Comparison of ENCODE assay signal across 16 cellular contexts in the genomic region with DNA sequence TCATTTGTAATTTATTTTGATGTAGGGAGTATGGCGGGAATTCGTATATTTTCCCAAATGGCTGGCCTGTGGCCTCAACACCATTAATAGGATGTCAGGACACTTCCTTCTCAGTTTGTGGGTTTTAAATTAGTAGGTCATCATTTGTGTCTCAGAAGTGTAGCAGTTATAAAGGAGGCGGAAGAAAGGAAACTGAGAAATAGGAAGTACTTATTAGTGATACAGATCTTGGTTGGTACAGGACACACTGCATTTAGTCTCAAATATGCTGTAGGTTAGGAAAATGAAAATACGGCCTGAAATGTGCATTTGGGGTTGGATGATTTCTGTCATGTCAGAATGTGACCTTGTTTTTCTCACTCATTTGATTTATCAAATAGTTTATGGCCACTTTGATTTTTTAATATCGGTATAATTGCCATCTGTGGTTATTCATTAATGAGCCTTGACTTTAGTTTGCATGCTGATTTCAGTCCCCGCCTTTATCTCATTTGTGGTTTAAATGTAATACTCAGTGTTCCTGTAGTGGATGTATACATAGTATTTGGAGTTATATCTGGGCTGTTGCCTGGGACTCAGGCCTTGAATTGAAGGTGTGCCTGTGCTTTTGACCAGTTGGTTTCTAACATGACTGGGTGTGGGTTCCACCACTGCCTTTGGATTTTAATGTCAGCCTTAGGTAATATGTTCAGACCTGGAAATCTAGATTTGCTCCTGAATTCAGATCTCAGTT. TPM values are rescaled to one million over a fixed set of nuclear protein-coding genes. Genes with fewer than 3 reads are reported as not detected.
DNase-seq lines count a peak whose midpoint lies in the region; ATAC-seq and TF ChIP-seq lines count a peak whose summit lies in the region.
"Had no signal": no experiment of that assay in that cellular context is flagged by ENCODE, and none has a peak within 500 bp of the region (broad histone marks: within the 10 kb centered on the region; RNA-seq: fewer than 3 reads in every experiment).

No MANE protein-coding gene starts in this region.

- DNase-seq in natural killer cell treated with Interleukin-12 subunit alpha and Interleukin-12 subunit beta and Interleukin-15 and Interleukin-18, amount 100 ng/mL, for 72 hours (ENCODE audit: low spot score) = no peak
- DNase-seq in natural killer cell (no peak), stomach (no peak), HEK293T (ENCODE audit: extremely low spot score) (no peak), CD14-positive monocyte (ENCODE audit: low spot score) (no peak)
- no peak for DNase-seq in activated CD8-positive, alpha-beta T cell treated with anti-CD3 and anti-CD28 coated beads, Interleukin-2, amount 10 ng/mL, durations not matched to agents 7 days and 5 days
- DNase-seq: ACHN, foreskin melanocyte, GOT3, NCI-H1092, NCI-H446 treated with DMSO at 0.1 percent for 48 hours, Peyer's patch had no signal

- no peak overlapping the region for H3K4me3 ChIP-seq in stomach
- H3K4me3 ChIP-seq: Peyer's patch had no signal

- H3K9me3 Mint-ChIP-seq in natural killer cell treated with Interleukin-12 subunit alpha and Interleukin-12 subunit beta and Interleukin-15 and Interleukin-18, amount 100 ng/mL, for 72 hours = no peaks in the 10 kb centered on the region
- no peaks in the 10 kb centered on the region for H3K9me3 Mint-ChIP-seq in natural killer cell
- no peaks in the 10 kb centered on the region for H3K9me3 Mint-ChIP-seq in activated CD8-positive, alpha-beta T cell treated with anti-CD3 and anti-CD28 coated beads, Interleukin-2, amount 10 ng/mL, durations not matched to agents 7 days and 5 days (ENCODE audit: insufficient read depth)
- no peaks in the 10 kb centered on the region for H3K9me3 Mint-ChIP-seq in CD14-positive monocyte
- H3K9me3 Mint-ChIP-seq: brain, type B pancreatic cell had no signal

- peak overlapping the region in 4 of 5 donors; percentile 42 to 70 (median 54) for H3K27ac ChIP-seq in stomach

- peak overlapping the region; percentile 19 to 45 for H3K27ac Mint-ChIP-seq in natural killer cell treated with Interleukin-12 subunit alpha and Interleukin-12 subunit beta and Interleukin-15 and Interleukin-18, amount 100 ng/mL, for 72 hours
- H3K27ac Mint-ChIP-seq in natural killer cell = peak overlapping the region in 1 of 2 donors; percentile 13
- H3K27ac Mint-ChIP-seq in activated CD8-positive, alpha-beta T cell treated with anti-CD3 and anti-CD28 coated beads, Interleukin-2, amount 10 ng/mL, durations not matched to agents 7 days and 5 days = peak overlapping the region; percentile 35
- peak overlapping the region in 3 of 7 donors; percentile 1 to 70 (median 10) for H3K27ac Mint-ChIP-seq in CD14-positive monocyte
- H3K27ac Mint-ChIP-seq: brain, type B pancreatic cell had no signal

- no peaks in the 10 kb centered on the region for H3K27me3 ChIP-seq in stomach
- H3K27me3 ChIP-seq: Peyer's patch had no signal

- H3K4me1 Mint-ChIP-seq in natural killer cell treated with Interleukin-12 subunit alpha and Interleukin-12 subunit beta and Interleukin-15 and Interleukin-18, amount 100 ng/mL, for 72 hours (ENCODE audit: low read depth in 2 of 2) = peaks cover 11 to 38% of the 10 kb centered on the region in 2 donors
- H3K4me1 Mint-ChIP-seq in natural killer cell (peaks cover 24 to 28% of the 10 kb centered on the region in 2 donors), CD14-positive monocyte (peaks cover 9% of the 10 kb centered on the region)
- H3K4me1 Mint-ChIP-seq in activated CD8-positive, alpha-beta T cell treated with anti-CD3 and anti-CD28 coated beads, Interleukin-2, amount 10 ng/mL, durations not matched to agents 7 days and 5 days (ENCODE audit: low read depth) = peaks cover 9% of the 10 kb centered on the region
- H3K4me1 Mint-ChIP-seq: brain had no signal

- no peak overlapping the region for H3K4me3 Mint-ChIP-seq in natural killer cell treated with Interleukin-12 subunit alpha and Interleukin-12 subunit beta and Interleukin-15 and Interleukin-18, amount 100 ng/mL, for 72 hours
- no peak overlapping the region for H3K4me3 Mint-ChIP-seq in natural killer cell
- no peak overlapping the region for H3K4me3 Mint-ChIP-seq in activated CD8-positive, alpha-beta T cell treated with anti-CD3 and anti-CD28 coated beads, Interleukin-2, amount 10 ng/mL, durations not matched to agents 7 days and 5 days
- no peak overlapping the region for H3K4me3 Mint-ChIP-seq in CD14-positive monocyte
- H3K4me3 Mint-ChIP-seq: brain, type B pancreatic cell had no signal

- peaks cover 53% of the 10 kb centered on the region for H3K36me3 Mint-ChIP-seq in natural killer cell treated with Interleukin-12 subunit alpha and Interleukin-12 subunit beta and Interleukin-15 and Interleukin-18, amount 100 ng/mL, for 72 hours
- H3K36me3 Mint-ChIP-seq in natural killer cell = peaks cover 26% of the 10 kb centered on the region
- peaks cover 77% of the 10 kb centered on the region for H3K36me3 Mint-ChIP-seq in activated CD8-positive, alpha-beta T cell treated with anti-CD3 and anti-CD28 coated beads, Interleukin-2, amount 10 ng/mL, durations not matched to agents 7 days and 5 days (ENCODE audit: low read depth)
- peaks cover 70 to 81% of the 10 kb centered on the region in 2 donors for H3K36me3 Mint-ChIP-seq in CD14-positive monocyte

- H3K36me3 ChIP-seq in stomach = peaks cover 19 to 77% (median 73%) of the 10 kb centered on the region in 4 donors

- H3K27me3 Mint-ChIP-seq in natural killer cell treated with Interleukin-12 subunit alpha and Interleukin-12 subunit beta and Interleukin-15 and Interleukin-18, amount 100 ng/mL, for 72 hours = no peaks in the 10 kb centered on the region
- H3K27me3 Mint-ChIP-seq in natural killer cell (ENCODE audit: low read depth in 2 of 2) (no peaks in the 10 kb centered on the region), CD14-positive monocyte (ENCODE audit: low read depth in 3 of 3) (no peaks in the 10 kb centered on the region)
- H3K27me3 Mint-ChIP-seq in activated CD8-positive, alpha-beta T cell treated with anti-CD3 and anti-CD28 coated beads, Interleukin-2, amount 10 ng/mL, durations not matched to agents 7 days and 5 days (ENCODE audit: low read depth) = no peaks in the 10 kb centered on the region
- H3K27me3 Mint-ChIP-seq: type B pancreatic cell had no signal

- intact Hi-C loops in natural killer cell (cut with micrococcal nuclease) (no loop called here), stomach (cut with DNase I; ENCODE audit: low total_unique reads) (no loop called here), CD14-positive monocyte (cut with micrococcal nuclease) (no loop called here)

- TF ChIP-seq CTCF in natural killer cell (IDR thresholded peaks at IDR 0.05) = no peak
- TF ChIP-seq CTCF in stomach (IDR thresholded peaks at IDR 0.05) = no peak
- no peak for TF ChIP-seq CTCF in CD14-positive monocyte (IDR thresholded peaks at IDR 0.05)

- WGBS in stomach, 5 donors = 48 to 62% (median 57%) methylated on average over 6 of the region's 6 CpGs

- POLR2A ChIA-PET in activated CD8-positive, alpha-beta T cell treated with anti-CD3 and anti-CD28 coated beads, Interleukin-2, amount 10 ng/mL, durations not matched to agents 7 days and 5 days (lab: Charles Lee) = no interaction called here
- POLR2A ChIA-PET in HEK293T (lab: Yijun Ruan, JAX) = no interaction called here

- no peaks in the 10 kb centered on the region for H3K9me3 ChIP-seq in stomach
- H3K9me3 ChIP-seq: Peyer's patch had no signal

- H3K4me1 ChIP-seq in stomach = peaks cover 0 to 20% (median 14%) of the 10 kb centered on the region in 4 donors

- CTCF ChIA-PET in activated CD8-positive, alpha-beta T cell treated with anti-CD3 and anti-CD28 coated beads, Interleukin-2, amount 10 ng/mL, durations not matched to agents 7 days and 5 days (lab: Charles Lee) = no interaction called here
- CTCF ChIA-PET in HEK293T (lab: Yijun Ruan, JAX) = no interaction called here

- TF ChIP-seq EP300 in stomach (IDR thresholded peaks at IDR 0.05) = no peak

- ATAC-seq in natural killer cell treated with Interleukin-12 subunit alpha and Interleukin-12 subunit beta and Interleukin-15 and Interleukin-18, amount 100 ng/mL, for 72 hours = no peak
- ATAC-seq in natural killer cell (no peak), HG03457 (IDR thresholded peaks at IDR 0.05; ENCODE audit: unreplicated experiment) (peak; percentile 46), HG03342 (IDR thresholded peaks at IDR 0.05; ENCODE audit: unreplicated experiment) (no peak)
- no peak for ATAC-seq in activated CD8-positive, alpha-beta T cell treated with anti-CD3 and anti-CD28 coated beads, Interleukin-2, amount 10 ng/mL, durations not matched to agents 7 days and 5 days

- TF ChIP-seq POLR2A in stomach (IDR thresholded peaks at IDR 0.05) = no peak

TF ChIP-seq in HEK293T, 16 proteins besides CTCF, POLR2A, EP300 and RAD21:
- TF ChIP-seq LEF1 (IDR thresholded peaks at IDR 0.05; ENCODE audit: borderline replicate concordance) = no peak
- TF ChIP-seq, protein P1, sequence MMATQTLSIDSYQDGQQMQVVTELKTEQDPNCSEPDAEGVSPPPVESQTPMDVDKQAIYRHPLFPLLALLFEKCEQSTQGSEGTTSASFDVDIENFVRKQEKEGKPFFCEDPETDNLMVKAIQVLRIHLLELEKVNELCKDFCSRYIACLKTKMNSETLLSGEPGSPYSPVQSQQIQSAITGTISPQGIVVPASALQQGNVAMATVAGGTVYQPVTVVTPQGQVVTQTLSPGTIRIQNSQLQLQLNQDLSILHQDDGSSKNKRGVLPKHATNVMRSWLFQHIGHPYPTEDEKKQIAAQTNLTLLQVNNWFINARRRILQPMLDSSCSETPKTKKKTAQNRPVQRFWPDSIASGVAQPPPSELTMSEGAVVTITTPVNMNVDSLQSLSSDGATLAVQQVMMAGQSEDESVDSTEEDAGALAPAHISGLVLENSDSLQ (IDR thresholded peaks at IDR 0.05) = no peak
- no peak for TF ChIP-seq SP1 (IDR thresholded peaks at IDR 0.05)
- no peak for TF ChIP-seq NFRKB (IDR thresholded peaks at IDR 0.05)
- no peak for TF ChIP-seq HDGF (IDR thresholded peaks at IDR 0.05; ENCODE audit: borderline replicate concordance)
- TF ChIP-seq CTBP1 (IDR thresholded peaks at IDR 0.05; ENCODE audit: borderline replicate concordance) = no peak
- no peak for TF ChIP-seq FOXA1 (IDR thresholded peaks at IDR 0.05)
- no peak for TF ChIP-seq ZNF384 (IDR thresholded peaks at IDR 0.05)
- TF ChIP-seq SUZ12 (IDR thresholded peaks at IDR 0.05) = no peak

RNA-seq across cellular contexts. Expression of gene ZCCHC2, which starts 31.4 kb away (rescaled TPM):
- total RNA-seq in natural killer cell treated with Interleukin-12 subunit alpha and Interleukin-12 subunit beta and Interleukin-15 and Interleukin-18, amount 100 ng/mL, for 72 hours = 10 to 100 TPM; 46.3 to 51.2 TPM
- total RNA-seq in natural killer cell = 10 to 100 TPM; 50.4 to 81.2 (median 59.6) TPM
- 10 to 100 TPM; 45.5 to 46.4 TPM for total RNA-seq in activated CD8-positive, alpha-beta T cell treated with anti-CD3 and anti-CD28 coated beads, Interleukin-2, amount 10 ng/mL, durations not matched to agents 7 days and 5 days
- total RNA-seq in stomach = 10 to 100 TPM; 14.6 to 76.5 (median 19.3) TPM
- 1 to 10 TPM; 3.9 to 4.9 (median 3.9) TPM for polyA plus RNA-seq in stomach
- polyA plus RNA-seq in CD14-positive monocyte = under 1 TPM; 0.59 to 0.71 TPM
